22 cellular contexts compared by ENCODE assay signal in genomic region chr3:72587282-72587681, GRCh38.
DNase-seq lines count a peak whose midpoint lies in the region; ATAC-seq, FAIRE-seq and TF ChIP-seq lines count a peak whose summit lies in the region.
"Had no signal": no experiment of that assay in that cellular context is flagged by ENCODE, and none has a peak within 500 bp of the region (broad histone marks: within the 10 kb centered on the region; RNA-seq: fewer than 3 reads in every experiment).

No MANE protein-coding gene starts in this region.

- H3K9ac ChIP-seq in OCI-LY3 (ENCODE audit: low read length) = no peak overlapping the region

- H3K79me2 ChIP-seq in DOHH2 (ENCODE audit: control insufficient read depth, low read length) (no peaks in the 10 kb centered on the region), OCI-LY3 (ENCODE audit: low read length) (no peaks in the 10 kb centered on the region)

- TF ChIP-seq CTCF in DOHH2 (IDR thresholded peaks at IDR 0.05; ENCODE audit: low read depth, low read length, poor library complexity, severe bottlenecking) (peak; percentile 32), GM13977 (IDR thresholded peaks at IDR 0.05; ENCODE audit: extremely low read depth, insufficient read depth, missing control alignments) (peak; percentile 30), OCI-LY3 (IDR thresholded peaks at IDR 0.05; ENCODE audit: low read depth, low read length) (peak; percentile 40), foreskin keratinocyte (conservative IDR thresholded peaks at IDR 0.05) (peak; percentile 13), pancreas (IDR thresholded peaks at IDR 0.05) (no peak), adrenal gland (IDR thresholded peaks at IDR 0.05) (no peak)

- H3K9me3 ChIP-seq in DOHH2 (ENCODE audit: control insufficient read depth, insufficient read depth, low read length) (no peaks in the 10 kb centered on the region), OCI-LY3 (ENCODE audit: insufficient read depth, low read length) (no peaks in the 10 kb centered on the region), pancreas (no peaks in the 10 kb centered on the region), adrenal gland (replicated peaks in 1 of 3) (no peaks in the 10 kb centered on the region)
- H3K9me3 ChIP-seq in effector memory CD4-positive, alpha-beta T cell (ENCODE audit: control insufficient read depth, low read length) = no peaks in the 10 kb centered on the region
- H3K9me3 ChIP-seq: MG63, SJCRH30 had no signal

- no peak overlapping the region for H2AFZ ChIP-seq in OCI-LY3 (ENCODE audit: low read depth, low read length)

- FAIRE-seq in pancreas (lab: Jason Lieb, UNC) = no peak
- FAIRE-seq: A204.1, GM18507 had no signal

- no peak for ATAC-seq in foreskin keratinocyte
- no peak for ATAC-seq in pancreas

- no peaks in the 10 kb centered on the region for H3F3A ChIP-seq in DOHH2 (ENCODE audit: control insufficient read depth, insufficient read depth)

- H3K4me2 ChIP-seq in DOHH2 (ENCODE audit: low read length) (no peak overlapping the region), OCI-LY3 (ENCODE audit: low read length) (no peak overlapping the region)

- no peak for TF ChIP-seq POLR2A in adrenal gland (IDR thresholded peaks at IDR 0.05)

- no peaks in the 10 kb centered on the region for H3K9me2 ChIP-seq in DOHH2 (replicated peaks; ENCODE audit: control insufficient read depth, low read length)

- no peak for DNase-seq in GM13977 (ENCODE audit: low spot score)
- no peak for DNase-seq in foreskin keratinocyte
- DNase-seq in pancreas = no peak
- no peak for DNase-seq in adrenal gland
- DNase-seq in effector memory CD4-positive, alpha-beta T cell = no peak
- DNase-seq in NCI-H128 (lab: John Stamatoyannopoulos, UW; ENCODE audit: unreplicated experiment) = no peak
- DNase-seq: COR-L47, KBM-7, MG63, NCI-H1105 treated with DMSO at 0.1 percent for 48 hours, NCI-H1930, NCI-H2171 treated with DMSO at 0.1 percent for 48 hours, NCI-H82, OCI-M1, SJCRH30, SW 1271 had no signal

- no peak overlapping the region for H3K4me3 ChIP-seq in DOHH2 (ENCODE audit: low read length)
- H3K4me3 ChIP-seq in OCI-LY3 (ENCODE audit: low read length) = no peak overlapping the region
- no peak overlapping the region for H3K4me3 ChIP-seq in pancreas
- H3K4me3 ChIP-seq in adrenal gland = no peak overlapping the region
- no peak overlapping the region for H3K4me3 ChIP-seq in effector memory CD4-positive, alpha-beta T cell (ENCODE audit: insufficient read depth, low read depth, low read length, poor library complexity, severe bottlenecking)
- H3K4me3 ChIP-seq: MG63, SJCRH30 had no signal

- H3K27ac ChIP-seq in DOHH2 (ENCODE audit: low read depth, low read length) = no peak overlapping the region
- H3K27ac ChIP-seq in OCI-LY3 (ENCODE audit: low read length) = no peak overlapping the region
- no peak overlapping the region for H3K27ac ChIP-seq in foreskin keratinocyte
- H3K27ac ChIP-seq in pancreas = no peak overlapping the region
- H3K27ac ChIP-seq in adrenal gland = no peak overlapping the region
- H3K27ac ChIP-seq in effector memory CD4-positive, alpha-beta T cell (ENCODE audit: insufficient read depth, low read length, poor library complexity, severe bottlenecking) = no peak overlapping the region
- H3K27ac ChIP-seq: C4-2B, RWPE1, SJCRH30 had no signal

- no peaks in the 10 kb centered on the region for H3K36me3 ChIP-seq in DOHH2 (ENCODE audit: control insufficient read depth, low read length)
- no peaks in the 10 kb centered on the region for H3K36me3 ChIP-seq in OCI-LY3 (replicated peaks; ENCODE audit: low read depth, low read length)
- no peaks in the 10 kb centered on the region for H3K36me3 ChIP-seq in pancreas
- H3K36me3 ChIP-seq in adrenal gland (replicated peaks in 1 of 2) = no peaks in the 10 kb centered on the region
- H3K36me3 ChIP-seq in effector memory CD4-positive, alpha-beta T cell (ENCODE audit: control insufficient read depth, insufficient read depth, low read length) = no peaks in the 10 kb centered on the region
- H3K36me3 ChIP-seq: MG63, SJCRH30 had no signal

- intact Hi-C loops in pancreas (cut with DNase I) = no loop called here
- intact Hi-C loops in adrenal gland (cut with DNase I) = no loop called here

- in situ Hi-C loops in GM13977 (cut with MboI; ENCODE audit: low pct_unique_long_range_greater_than_20kb, low sequenced_read_pairs, unreplicated experiment) = no loop called here

- WGBS in pancreas, 2 donors = 99 to 100% methylated on average over 3 of the region's 3 CpGs
- 91 to 100% (median 99%) methylated on average over 3 of the region's 3 CpGs for WGBS in adrenal gland, 4 donors

- no peaks in the 10 kb centered on the region for H3K4me1 ChIP-seq in DOHH2 (ENCODE audit: control insufficient read depth, low read length)
- H3K4me1 ChIP-seq in OCI-LY3 (ENCODE audit: low read length) = peaks cover 13% of the 10 kb centered on the region
- H3K4me1 ChIP-seq in foreskin keratinocyte = peaks cover 8% of the 10 kb centered on the region
- peaks cover 10 to 14% (median 12%) of the 10 kb centered on the region in 3 donors for H3K4me1 ChIP-seq in pancreas
- no peaks in the 10 kb centered on the region for H3K4me1 ChIP-seq in adrenal gland (replicated peaks in 1 of 2)
- no peaks in the 10 kb centered on the region for H3K4me1 ChIP-seq in effector memory CD4-positive, alpha-beta T cell (ENCODE audit: control insufficient read depth, insufficient read depth, low read length, poor library complexity, severe bottlenecking)

- H4K20me1 ChIP-seq in DOHH2 (ENCODE audit: control insufficient read depth, insufficient read depth, low read depth, low read length) (no peaks in the 10 kb centered on the region), OCI-LY3 (ENCODE audit: insufficient read depth, low read length) (0 out of 2 replicates have a peak, but pooled peaks cover 3% of the 10 kb centered on the region)

- H3K27me3 ChIP-seq in DOHH2 (ENCODE audit: control insufficient read depth, low read length) (peaks cover 8% of the 10 kb centered on the region), OCI-LY3 (ENCODE audit: low read depth, low read length) (peaks cover 26% of the 10 kb centered on the region; the same call in 1 of the 2 replicates), foreskin keratinocyte (peaks cover 1% of the 10 kb centered on the region), pancreas (no peaks in the 10 kb centered on the region), adrenal gland (no peaks in the 10 kb centered on the region)
- no peaks in the 10 kb centered on the region for H3K27me3 ChIP-seq in effector memory CD4-positive, alpha-beta T cell (replicated peaks; ENCODE audit: control insufficient read depth, insufficient read depth, low read length, poor library complexity, severe bottlenecking)
- H3K27me3 ChIP-seq: MG63, SJCRH30 had no signal

Comparison
In these comparisons a context has a peak if more than half of its experiments do, and no peak if none do; other contexts are left out.
1. CTCF ChIP-seq: peak in DOHH2 (single experiment), GM13977 (single experiment), OCI-LY3 (single experiment) and foreskin keratinocyte (single experiment); none in pancreas (0 of 4) and adrenal gland (0 of 6).